In genomic region chr6:16759646-16760535, GRCh38 we compare ENCODE assay signal across 1 cellular context.
TF ChIP-seq lines count a peak whose summit lies in the region.

No MANE protein-coding gene starts in this region.

TF ChIP-seq in HepG2, 621 proteins besides CTCF, POLR2A, EP300 and RAD21 (continued from another document and continues in another):
- TF ChIP-seq, protein P1, sequence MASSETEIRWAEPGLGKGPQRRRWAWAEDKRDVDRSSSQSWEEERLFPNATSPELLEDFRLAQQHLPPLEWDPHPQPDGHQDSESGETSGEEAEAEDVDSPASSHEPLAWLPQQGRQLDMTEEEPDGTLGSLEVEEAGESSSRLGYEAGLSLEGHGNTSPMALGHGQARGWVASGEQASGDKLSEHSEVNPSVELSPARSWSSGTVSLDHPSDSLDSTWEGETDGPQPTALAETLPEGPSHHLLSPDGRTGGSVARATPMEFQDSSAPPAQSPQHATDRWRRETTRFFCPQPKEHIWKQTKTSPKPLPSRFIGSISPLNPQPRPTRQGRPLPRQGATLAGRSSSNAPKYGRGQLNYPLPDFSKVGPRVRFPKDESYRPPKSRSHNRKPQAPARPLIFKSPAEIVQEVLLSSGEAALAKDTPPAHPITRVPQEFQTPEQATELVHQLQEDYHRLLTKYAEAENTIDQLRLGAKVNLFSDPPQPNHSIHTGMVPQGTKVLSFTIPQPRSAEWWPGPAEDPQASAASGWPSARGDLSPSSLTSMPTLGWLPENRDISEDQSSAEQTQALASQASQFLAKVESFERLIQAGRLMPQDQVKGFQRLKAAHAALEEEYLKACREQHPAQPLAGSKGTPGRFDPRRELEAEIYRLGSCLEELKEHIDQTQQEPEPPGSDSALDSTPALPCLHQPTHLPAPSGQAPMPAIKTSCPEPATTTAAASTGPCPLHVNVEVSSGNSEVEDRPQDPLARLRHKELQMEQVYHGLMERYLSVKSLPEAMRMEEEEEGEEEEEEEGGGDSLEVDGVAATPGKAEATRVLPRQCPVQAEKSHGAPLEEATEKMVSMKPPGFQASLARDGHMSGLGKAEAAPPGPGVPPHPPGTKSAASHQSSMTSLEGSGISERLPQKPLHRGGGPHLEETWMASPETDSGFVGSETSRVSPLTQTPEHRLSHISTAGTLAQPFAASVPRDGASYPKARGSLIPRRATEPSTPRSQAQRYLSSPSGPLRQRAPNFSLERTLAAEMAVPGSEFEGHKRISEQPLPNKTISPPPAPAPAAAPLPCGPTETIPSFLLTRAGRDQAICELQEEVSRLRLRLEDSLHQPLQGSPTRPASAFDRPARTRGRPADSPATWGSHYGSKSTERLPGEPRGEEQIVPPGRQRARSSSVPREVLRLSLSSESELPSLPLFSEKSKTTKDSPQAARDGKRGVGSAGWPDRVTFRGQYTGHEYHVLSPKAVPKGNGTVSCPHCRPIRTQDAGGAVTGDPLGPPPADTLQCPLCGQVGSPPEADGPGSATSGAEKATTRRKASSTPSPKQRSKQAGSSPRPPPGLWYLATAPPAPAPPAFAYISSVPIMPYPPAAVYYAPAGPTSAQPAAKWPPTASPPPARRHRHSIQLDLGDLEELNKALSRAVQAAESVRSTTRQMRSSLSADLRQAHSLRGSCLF (CRISPR knock-in tag; IDR thresholded peaks at IDR 0.05; ENCODE audit: borderline replicate concordance): no peak
- TF ChIP-seq ZNF276 (CRISPR knock-in tag; IDR thresholded peaks at IDR 0.05; ENCODE audit: low read depth) (no peak), EED (CRISPR knock-in tag; IDR thresholded peaks at IDR 0.05) (no peak), ZNF879 (CRISPR knock-in tag; IDR thresholded peaks at IDR 0.05) (0 out of 2 replicates have a peak, but pooled peaks have one; percentile 40), CBX2 (IDR thresholded peaks at IDR 0.05; ENCODE audit: low read depth, low read length) (no peak), CBX2 (CRISPR knock-in tag; IDR thresholded peaks at IDR 0.05; ENCODE audit: low read depth) (no peak), NR3C1 (CRISPR knock-in tag; IDR thresholded peaks at IDR 0.05) (no peak), ZBTB38 (CRISPR knock-in tag; IDR thresholded peaks at IDR 0.05) (peak; percentile 78; the same call in 1 of the 2 replicates), RXRA (CRISPR knock-in tag; IDR thresholded peaks at IDR 0.05) (peak; percentile 78), ZFP36L1 (CRISPR knock-in tag; IDR thresholded peaks at IDR 0.05) (0 out of 2 replicates have a peak, but pooled peaks have one; percentile 62), MXI1 (IDR thresholded peaks at IDR 0.05; ENCODE audit: borderline replicate concordance, low read depth, low read length) (peak; percentile 43; the same call in 1 of the 3 replicates), ZNF317 (CRISPR knock-in tag; IDR thresholded peaks at IDR 0.05) (peak; percentile 77), ZNF737 (CRISPR knock-in tag; IDR thresholded peaks at IDR 0.05; ENCODE audit: borderline replicate concordance) (no peak), ZNF691 (CRISPR knock-in tag; IDR thresholded peaks at IDR 0.05; ENCODE audit: borderline replicate concordance, low read depth) (no peak), ZNF337 (CRISPR knock-in tag; IDR thresholded peaks at IDR 0.05; ENCODE audit: borderline replicate concordance, low read depth) (no peak), ZBTB8A (CRISPR knock-in tag; IDR thresholded peaks at IDR 0.05; ENCODE audit: borderline replicate concordance, low read depth) (no peak), SOX13 (IDR thresholded peaks at IDR 0.05) (no peak), SOX13 (CRISPR knock-in tag; conservative IDR thresholded peaks at IDR 0.05 in 1 of 2, IDR thresholded peaks at IDR 0.05 in 1 of 2) (peak in 1 of 2 experiments; percentile 72; a peak in 2 of 4 replicates), ZFX (CRISPR knock-in tag; IDR thresholded peaks at IDR 0.05; ENCODE audit: low read depth) (peak; percentile 90), MAFK (conservative IDR thresholded peaks at IDR 0.05 in 1 of 2, IDR thresholded peaks at IDR 0.05 in 1 of 2; ENCODE audit: low read length in 2 of 2) (no peak), DPF2 (CRISPR knock-in tag; IDR thresholded peaks at IDR 0.05; ENCODE audit: borderline replicate concordance, low read depth) (no peak), ZBTB33 (CRISPR knock-in tag; IDR thresholded peaks at IDR 0.05) (peak; percentile 25; the same call in 1 of the 2 replicates)
- TF ChIP-seq, protein P2, sequence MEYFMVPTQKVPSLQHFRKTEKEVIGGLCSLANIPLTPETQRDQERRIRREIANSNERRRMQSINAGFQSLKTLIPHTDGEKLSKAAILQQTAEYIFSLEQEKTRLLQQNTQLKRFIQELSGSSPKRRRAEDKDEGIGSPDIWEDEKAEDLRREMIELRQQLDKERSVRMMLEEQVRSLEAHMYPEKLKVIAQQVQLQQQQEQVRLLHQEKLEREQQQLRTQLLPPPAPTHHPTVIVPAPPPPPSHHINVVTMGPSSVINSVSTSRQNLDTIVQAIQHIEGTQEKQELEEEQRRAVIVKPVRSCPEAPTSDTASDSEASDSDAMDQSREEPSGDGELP (IDR thresholded peaks at IDR 0.05; ENCODE audit: borderline replicate concordance, low read depth): no peak
- TF ChIP-seq, protein P3, sequence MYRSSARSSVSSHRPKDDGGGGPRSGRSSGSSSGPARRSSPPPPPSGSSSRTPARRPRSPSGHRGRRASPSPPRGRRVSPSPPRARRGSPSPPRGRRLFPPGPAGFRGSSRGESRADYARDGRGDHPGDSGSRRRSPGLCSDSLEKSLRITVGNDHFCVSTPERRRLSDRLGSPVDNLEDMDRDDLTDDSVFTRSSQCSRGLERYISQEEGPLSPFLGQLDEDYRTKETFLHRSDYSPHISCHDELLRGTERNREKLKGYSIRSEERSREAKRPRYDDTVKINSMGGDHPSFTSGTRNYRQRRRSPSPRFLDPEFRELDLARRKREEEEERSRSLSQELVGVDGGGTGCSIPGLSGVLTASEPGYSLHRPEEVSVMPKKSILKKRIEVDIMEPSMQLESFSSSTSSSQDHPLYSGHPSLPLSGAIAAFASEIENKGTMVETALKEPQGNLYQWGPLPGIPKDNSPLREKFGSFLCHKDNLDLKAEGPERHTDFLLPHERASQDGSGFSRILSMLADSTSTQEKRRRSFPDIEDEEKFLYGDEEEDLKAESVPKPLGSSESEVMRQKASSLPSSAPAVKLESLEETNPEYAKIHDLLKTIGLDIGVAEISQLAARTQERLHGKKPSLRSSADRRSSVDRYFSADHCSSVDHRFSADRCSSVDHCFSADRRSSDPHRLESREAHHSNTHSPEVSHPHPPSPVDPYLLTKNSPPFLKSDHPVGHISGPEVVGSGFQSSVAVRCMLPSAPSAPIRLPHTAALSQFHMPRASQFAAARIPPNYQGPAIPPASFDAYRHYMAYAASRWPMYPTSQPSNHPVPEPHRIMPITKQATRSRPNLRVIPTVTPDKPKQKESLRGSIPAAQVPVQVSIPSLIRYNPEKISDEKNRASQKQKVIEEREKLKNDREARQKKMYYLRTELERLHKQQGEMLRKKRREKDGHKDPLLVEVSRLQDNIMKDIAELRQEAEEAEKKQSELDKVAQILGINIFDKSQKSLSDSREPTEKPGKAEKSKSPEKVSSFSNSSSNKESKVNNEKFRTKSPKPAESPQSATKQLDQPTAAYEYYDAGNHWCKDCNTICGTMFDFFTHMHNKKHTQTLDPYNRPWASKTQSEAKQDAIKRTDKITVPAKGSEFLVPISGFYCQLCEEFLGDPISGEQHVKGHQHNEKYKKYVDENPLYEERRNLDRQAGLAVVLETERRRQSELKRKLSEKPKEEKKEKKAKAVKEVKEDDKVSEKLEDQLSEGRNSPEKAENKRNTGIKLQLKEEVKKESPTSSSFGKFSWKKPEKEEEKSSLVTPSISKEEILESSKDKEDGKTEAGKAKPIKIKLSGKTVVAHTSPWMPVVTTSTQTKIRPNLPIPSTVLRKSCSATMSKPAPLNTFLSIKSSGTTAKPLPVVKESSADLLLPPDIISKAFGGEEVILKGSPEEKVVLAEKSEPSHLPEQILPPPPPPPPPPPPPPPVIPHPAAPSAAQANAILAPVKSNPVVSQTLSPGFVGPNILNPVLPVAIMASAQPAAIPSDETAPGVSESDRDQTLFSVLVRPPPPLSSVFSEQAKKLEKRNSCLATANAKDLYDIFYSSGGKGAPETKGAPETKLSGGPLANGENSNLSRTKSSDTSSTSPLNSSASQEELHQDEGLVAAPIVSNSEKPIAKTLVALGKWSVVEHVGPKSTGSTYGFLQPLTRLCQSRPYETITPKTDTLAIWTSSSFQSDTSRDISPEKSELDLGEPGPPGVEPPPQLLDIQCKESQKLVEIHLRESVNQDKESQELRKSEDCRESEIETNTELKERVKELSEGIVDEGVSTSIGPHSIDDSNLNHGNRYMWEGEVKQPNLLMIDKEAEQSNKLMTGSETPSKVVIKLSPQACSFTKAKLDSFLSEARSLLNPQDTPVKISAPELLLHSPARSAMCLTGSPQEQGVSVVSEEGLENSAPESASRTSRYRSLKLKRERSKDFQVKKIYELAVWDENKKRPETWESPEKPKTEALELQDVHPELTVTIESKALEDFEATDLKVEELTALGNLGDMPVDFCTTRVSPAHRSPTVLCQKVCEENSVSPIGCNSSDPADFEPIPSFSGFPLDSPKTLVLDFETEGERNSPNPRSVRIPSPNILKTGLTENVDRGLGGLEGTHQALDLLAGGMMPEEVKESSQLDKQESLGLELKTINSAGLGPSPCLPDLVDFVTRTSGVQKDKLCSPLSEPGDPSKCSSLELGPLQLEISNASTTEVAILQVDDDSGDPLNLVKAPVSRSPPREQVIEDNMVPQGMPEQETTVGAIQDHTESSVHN (CRISPR knock-in tag; IDR thresholded peaks at IDR 0.05): 0 out of 2 replicates have a peak, but pooled peaks have one; percentile 36
- TF ChIP-seq, protein P4, sequence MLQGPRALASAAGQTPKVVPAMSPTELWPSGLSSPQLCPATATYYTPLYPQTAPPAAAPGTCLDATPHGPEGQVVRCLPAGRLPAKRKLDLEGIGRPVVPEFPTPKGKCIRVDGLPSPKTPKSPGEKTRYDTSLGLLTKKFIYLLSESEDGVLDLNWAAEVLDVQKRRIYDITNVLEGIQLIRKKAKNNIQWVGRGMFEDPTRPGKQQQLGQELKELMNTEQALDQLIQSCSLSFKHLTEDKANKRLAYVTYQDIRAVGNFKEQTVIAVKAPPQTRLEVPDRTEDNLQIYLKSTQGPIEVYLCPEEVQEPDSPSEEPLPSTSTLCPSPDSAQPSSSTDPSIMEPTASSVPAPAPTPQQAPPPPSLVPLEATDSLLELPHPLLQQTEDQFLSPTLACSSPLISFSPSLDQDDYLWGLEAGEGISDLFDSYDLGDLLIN (CRISPR knock-in tag; IDR thresholded peaks at IDR 0.05; ENCODE audit: borderline replicate concordance): no peak
- TF ChIP-seq, protein P5, sequence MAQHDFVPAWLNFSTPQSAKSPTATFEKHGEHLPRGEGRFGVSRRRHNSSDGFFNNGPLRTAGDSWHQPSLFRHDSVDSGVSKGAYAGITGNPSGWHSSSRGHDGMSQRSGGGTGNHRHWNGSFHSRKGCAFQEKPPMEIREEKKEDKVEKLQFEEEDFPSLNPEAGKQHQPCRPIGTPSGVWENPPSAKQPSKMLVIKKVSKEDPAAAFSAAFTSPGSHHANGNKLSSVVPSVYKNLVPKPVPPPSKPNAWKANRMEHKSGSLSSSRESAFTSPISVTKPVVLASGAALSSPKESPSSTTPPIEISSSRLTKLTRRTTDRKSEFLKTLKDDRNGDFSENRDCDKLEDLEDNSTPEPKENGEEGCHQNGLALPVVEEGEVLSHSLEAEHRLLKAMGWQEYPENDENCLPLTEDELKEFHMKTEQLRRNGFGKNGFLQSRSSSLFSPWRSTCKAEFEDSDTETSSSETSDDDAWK (CRISPR knock-in tag; IDR thresholded peaks at IDR 0.05): no peak
